Comparison of ENCODE assay signal across 8 cellular contexts in the genomic region with DNA sequence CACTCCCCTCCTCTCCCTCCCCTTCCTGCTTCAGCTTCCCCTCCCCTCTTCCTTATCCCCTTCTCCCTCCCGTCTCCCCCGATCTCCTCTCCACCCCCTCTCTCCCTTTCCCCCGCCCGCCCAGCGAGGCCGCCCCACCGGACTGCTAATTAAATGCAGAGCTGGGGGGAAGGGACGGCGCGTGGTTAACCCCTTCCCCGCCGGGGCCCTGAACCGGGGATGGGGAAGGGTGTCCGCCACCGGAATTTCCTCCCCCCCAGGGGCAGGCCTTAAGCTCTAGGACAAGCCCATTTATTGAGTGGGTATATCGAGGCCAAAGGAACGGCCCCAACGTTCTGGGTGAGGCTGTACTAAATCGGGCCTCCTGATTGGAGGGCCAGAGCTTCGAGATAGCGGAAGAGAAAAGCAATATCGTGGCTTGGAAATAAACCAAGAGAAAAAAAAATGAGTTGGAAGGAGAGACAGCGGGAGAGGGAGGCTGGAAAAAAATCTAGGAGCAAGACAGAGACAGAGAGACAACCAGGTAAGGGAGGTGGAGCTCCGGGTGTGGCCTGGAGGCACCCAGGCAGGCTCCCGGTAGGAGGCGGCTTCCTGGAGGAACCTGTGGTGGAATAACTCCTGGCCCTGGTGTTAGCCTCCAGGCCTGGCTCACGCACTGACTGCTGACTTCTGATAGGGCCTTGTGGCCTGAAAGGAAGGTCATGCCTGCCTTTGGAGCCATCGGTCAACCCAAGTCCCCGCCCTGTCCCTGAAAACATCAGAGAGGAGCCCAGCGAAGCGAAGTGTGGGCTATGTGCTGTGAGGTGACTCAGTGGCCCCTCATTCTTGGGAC. TPM values are rescaled to one million over a fixed set of nuclear protein-coding genes. Genes with fewer than 3 reads are reported as not detected.
DNase-seq lines count a peak whose midpoint lies in the region; ATAC-seq and TF ChIP-seq lines count a peak whose summit lies in the region.

No MANE protein-coding gene starts in this region.

- ATAC-seq in activated T-helper 17 cell treated with anti-CD3 and anti-CD28 coated beads, Interleukin-2, amount 50 U/mL, for 72 hours (replicated peaks): peak; percentile 47
- no peak for ATAC-seq in GM19463 (IDR thresholded peaks at IDR 0.05; ENCODE audit: unreplicated experiment)

- peak overlapping the region; percentile 53 for H3K4me3 ChIP-seq in urinary bladder (ENCODE audit: low read depth, low read length)

- no peaks in the 10 kb centered on the region for H3K9me3 Mint-ChIP-seq in activated T-helper 17 cell treated with anti-CD3 and anti-CD28 coated beads, Interleukin-2, amount 50 U/mL, for 72 hours
- H3K9me3 Mint-ChIP-seq in nephron: no peaks in the 10 kb centered on the region

- no peaks in the 10 kb centered on the region for H3K4me1 ChIP-seq in urinary bladder (ENCODE audit: insufficient read depth)

- no peaks in the 10 kb centered on the region for H3K36me3 ChIP-seq in urinary bladder (ENCODE audit: insufficient read depth)

- H3K27ac ChIP-seq in urinary bladder (ENCODE audit: low read depth): peak overlapping the region; percentile 97

- 9% methylated on average over 31 of the region's 31 CpGs for WGBS in urinary bladder

- no peak for TF ChIP-seq CTCF in nephron (IDR thresholded peaks at IDR 0.05; ENCODE audit: unreplicated experiment in 3 of 3)

- H3K36me3 Mint-ChIP-seq in activated T-helper 17 cell treated with anti-CD3 and anti-CD28 coated beads, Interleukin-2, amount 50 U/mL, for 72 hours (ENCODE audit: low read depth): peaks cover 31% of the 10 kb centered on the region
- no peaks in the 10 kb centered on the region for H3K36me3 Mint-ChIP-seq in nephron (ENCODE audit: low read depth)

- DNase-seq in SIG-M5 treated with dmso at 0.1 percent for 504 hours (lab: John Stamatoyannopoulos, UW; ENCODE audit: unreplicated experiment) (peak; percentile 48), SIG-M5 (lab: John Stamatoyannopoulos, UW) (no peak), NCI-H2171 treated with DMSO at 0.1 percent for 48 hours (lab: John Stamatoyannopoulos, UW) (peak; percentile 51), foreskin melanocyte (peak; percentile 72)

- H3K27ac Mint-ChIP-seq in activated T-helper 17 cell treated with anti-CD3 and anti-CD28 coated beads, Interleukin-2, amount 50 U/mL, for 72 hours: peak overlapping the region; percentile 99
- peak overlapping the region; percentile 94 to 99 (median 95) for H3K27ac Mint-ChIP-seq in nephron

- peaks cover 23% of the 10 kb centered on the region for H3K4me1 Mint-ChIP-seq in activated T-helper 17 cell treated with anti-CD3 and anti-CD28 coated beads, Interleukin-2, amount 50 U/mL, for 72 hours
- H3K4me1 Mint-ChIP-seq in nephron: peaks cover 32% of the 10 kb centered on the region

- H3K4me3 Mint-ChIP-seq in activated T-helper 17 cell treated with anti-CD3 and anti-CD28 coated beads, Interleukin-2, amount 50 U/mL, for 72 hours: peak overlapping the region; percentile 98
- peak overlapping the region; percentile 84 to 94 (median 92) for H3K4me3 Mint-ChIP-seq in nephron

- no peaks in the 10 kb centered on the region for H3K27me3 Mint-ChIP-seq in activated T-helper 17 cell treated with anti-CD3 and anti-CD28 coated beads, Interleukin-2, amount 50 U/mL, for 72 hours
- no peaks in the 10 kb centered on the region for H3K27me3 Mint-ChIP-seq in nephron (ENCODE audit: low read depth)

RNA-seq across cellular contexts. Expression of a gene that starts 11.6 kb away (rescaled TPM):
- total RNA-seq in activated T-helper 17 cell treated with anti-CD3 and anti-CD28 coated beads, Interleukin-2, amount 50 U/mL, for 72 hours: 100 to 1,000 TPM; 177 to 324 TPM
- 59.5 TPM for total RNA-seq in urinary bladder
- 473 TPM for polyA plus RNA-seq in urinary bladder

RNA-seq across cellular contexts. Expression of a gene that starts 18.8 kb away (rescaled TPM):
- total RNA-seq in activated T-helper 17 cell treated with anti-CD3 and anti-CD28 coated beads, Interleukin-2, amount 50 U/mL, for 72 hours: 1 to 10 TPM; 1.1 to 1.3 TPM
- 1.3 TPM for total RNA-seq in urinary bladder
- polyA plus RNA-seq in urinary bladder: 1.8 TPM

RNA-seq across cellular contexts. Expression of a gene that starts 29.9 kb away (rescaled TPM):
- 100 to 1,000 TPM; 176 to 252 TPM for total RNA-seq in activated T-helper 17 cell treated with anti-CD3 and anti-CD28 coated beads, Interleukin-2, amount 50 U/mL, for 72 hours
- 56.5 TPM for total RNA-seq in urinary bladder
- 97.5 TPM for polyA plus RNA-seq in urinary bladder

RNA-seq across cellular contexts. Expression of a gene that starts 47.4 kb away (rescaled TPM):
- 10 to 100 TPM; 38.9 to 46.0 TPM for total RNA-seq in activated T-helper 17 cell treated with anti-CD3 and anti-CD28 coated beads, Interleukin-2, amount 50 U/mL, for 72 hours
- 13.9 TPM for total RNA-seq in urinary bladder
- 19.0 TPM for polyA plus RNA-seq in urinary bladder
